10 cellular contexts compared by ENCODE assay signal in the genomic region with DNA sequence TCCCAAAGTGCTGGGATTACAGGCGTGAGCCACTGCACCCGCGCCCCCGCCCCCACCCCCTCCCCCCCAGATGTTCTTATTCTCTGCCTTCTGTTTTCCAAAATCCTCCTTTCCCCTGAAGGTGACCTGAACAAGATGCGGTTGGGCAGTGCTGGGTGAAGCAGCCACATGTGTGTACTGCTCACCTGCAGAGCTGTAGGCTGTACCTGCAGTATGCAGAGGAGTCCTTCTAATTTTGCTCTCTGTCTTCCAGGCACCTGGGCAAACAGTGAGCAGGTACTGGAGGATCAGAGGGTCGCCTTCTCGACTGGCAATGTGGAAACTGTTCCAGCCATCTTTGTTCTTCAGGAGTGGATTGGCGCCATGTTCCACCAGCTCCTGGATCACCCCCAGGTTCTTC. TPM values are rescaled to one million over a fixed set of nuclear protein-coding genes. Genes with fewer than 3 reads are reported as not detected.
DNase-seq lines count a peak whose midpoint lies in the region; ATAC-seq and TF ChIP-seq lines count a peak whose summit lies in the region.
"Had no signal": no experiment of that assay in that cellular context is flagged by ENCODE, and none has a peak within 500 bp of the region (broad histone marks: within the 10 kb centered on the region; RNA-seq: fewer than 3 reads in every experiment).

No MANE protein-coding gene starts in this region.

- no peak for TF ChIP-seq CTCF in AG04450 (IDR thresholded peaks at IDR 0.05; ENCODE audit: low read depth, low read length)
- TF ChIP-seq CTCF in activated B cell treated with CpG ODN at 0.5 μM for 24 hours (IDR thresholded peaks at IDR 0.05): no peak
- no peak for TF ChIP-seq CTCF in RWPE1 (conservative IDR thresholded peaks at IDR 0.05; ENCODE audit: low read depth)

- POLR2A ChIA-PET in AG04450 (lab: Yijun Ruan, JAX) (interaction anchor here (1.0 kb wide), 1 partner anchor 73 kb away, joined by 3 read pairs; no protein-coding TSS in a partner anchor), activated B cell treated with CpG ODN at 0.5 μM for 24 hours (lab: Charles Lee) (interaction anchor here (0.6 to 7.1 kb wide), 5 partner anchors 14 to 231 kb away, joined by 4 to 173 read pairs (median 7); a partner anchor contains a TSS), RWPE1 (lab: Yijun Ruan, JAX; ENCODE audit: low non-redundant PET) (no interaction called here)
- POLR2A ChIA-PET in CD8-positive, alpha-beta memory T cell (lab: Charles Lee): no interaction called here

- H3K36me3 ChIP-seq in CD8-positive, alpha-beta memory T cell (ENCODE audit: insufficient read depth, low read length): peaks cover 4% of the 10 kb centered on the region
- peaks cover 9 to 10% of the 10 kb centered on the region in 2 donors for H3K36me3 ChIP-seq in muscle layer of duodenum (ENCODE audit: control insufficient read depth in 1 of 2, insufficient read depth in 2 of 2, low read length in 2 of 2)

- ATAC-seq in activated B cell treated with CpG ODN at 0.5 μM for 24 hours (ENCODE audit: low read depth) (no peak), left lobe of liver (no peak)

- peaks cover 33% of the 10 kb centered on the region for H3K4me1 ChIP-seq in CD8-positive, alpha-beta memory T cell (ENCODE audit: insufficient read depth, low read length)
- H3K4me1 ChIP-seq in muscle layer of duodenum (ENCODE audit: control insufficient read depth in 1 of 2, insufficient read depth in 2 of 2, low read length in 2 of 2): peaks cover 14 to 36% of the 10 kb centered on the region in 2 donors

- H3K9me3 Mint-ChIP-seq in CD8-positive, alpha-beta memory T cell: no peaks in the 10 kb centered on the region
- H3K9me3 Mint-ChIP-seq in activated B cell treated with CpG ODN at 0.5 μM for 24 hours: no peaks in the 10 kb centered on the region

- CTCF ChIA-PET in AG04450 (lab: Charles Lee) (interaction anchor here (3.0 kb wide), 1 partner anchor 15 kb away, joined by 16 read pairs; no protein-coding TSS in a partner anchor), activated B cell treated with CpG ODN at 0.5 μM for 24 hours (lab: Charles Lee) (interaction anchor here (1.6 kb wide), 1 partner anchor 74 kb away, joined by 3 read pairs; no protein-coding TSS in a partner anchor), RWPE1 (lab: Yijun Ruan, JAX) (interaction anchor here (0.6 kb wide), 1 partner anchor 449 kb away, joined by 4 read pairs; no protein-coding TSS in a partner anchor)
- CTCF ChIA-PET in CD8-positive, alpha-beta memory T cell (lab: Charles Lee): interaction anchor here (1.1 kb wide), 1 partner anchor 13 kb away, joined by 3 read pairs; no protein-coding TSS in a partner anchor

- H3K9me3 ChIP-seq in AG04450 (ENCODE audit: control insufficient read depth, insufficient read depth, low read length) (no peaks in the 10 kb centered on the region), muscle layer of duodenum (ENCODE audit: control insufficient read depth in 1 of 2, low read length in 2 of 2) (no peaks in the 10 kb centered on the region)
- no peaks in the 10 kb centered on the region for H3K9me3 ChIP-seq in CD8-positive, alpha-beta memory T cell (ENCODE audit: low read length)

- no peak overlapping the region for H3K27ac Mint-ChIP-seq in CD8-positive, alpha-beta memory T cell
- no peak overlapping the region for H3K27ac Mint-ChIP-seq in activated B cell treated with CpG ODN at 0.5 μM for 24 hours

- H3K27ac ChIP-seq in AG04450 (ENCODE audit: low read depth, low read length) (no peak overlapping the region), muscle layer of duodenum (ENCODE audit: low read length) (no peak overlapping the region), RWPE1 (no peak overlapping the region)
- no peak overlapping the region for H3K27ac ChIP-seq in CD8-positive, alpha-beta memory T cell (ENCODE audit: low read depth, low read length)

- H3K27me3 ChIP-seq in AG04450 (ENCODE audit: control insufficient read depth, insufficient read depth, low read length) (no peaks in the 10 kb centered on the region), muscle layer of duodenum (ENCODE audit: low read depth, low read length) (no peaks in the 10 kb centered on the region)
- H3K27me3 ChIP-seq in CD8-positive, alpha-beta memory T cell (ENCODE audit: insufficient read depth, low read length, poor library complexity, severe bottlenecking): no peaks in the 10 kb centered on the region

- intact Hi-C loops in activated B cell treated with CpG ODN at 0.5 μM for 24 hours (cut with micrococcal nuclease): loop anchor here (2.0 kb wide), 1 partner anchor 35 kb away; no protein-coding TSS in a partner anchor

- H3K4me3 ChIP-seq in AG04450 (ENCODE audit: low read depth, low read length) (peak overlapping the region; percentile 13; the same call in 1 of the 2 replicates), muscle layer of duodenum (ENCODE audit: low read depth in 1 of 2, low read length in 2 of 2) (peak overlapping the region; percentile 75 to 87)
- H3K4me3 ChIP-seq in CD8-positive, alpha-beta memory T cell (ENCODE audit: low read length): no peak overlapping the region

- peaks cover 10 to 36% (median 17%) of the 10 kb centered on the region in 3 donors for H3K36me3 Mint-ChIP-seq in CD8-positive, alpha-beta memory T cell
- peaks cover 42% of the 10 kb centered on the region for H3K36me3 Mint-ChIP-seq in activated B cell treated with CpG ODN at 0.5 μM for 24 hours (ENCODE audit: low read depth)

- no peaks in the 10 kb centered on the region for H3K27me3 Mint-ChIP-seq in CD8-positive, alpha-beta memory T cell
- H3K27me3 Mint-ChIP-seq in activated B cell treated with CpG ODN at 0.5 μM for 24 hours: no peaks in the 10 kb centered on the region

- DNase-seq in AG04450 (ENCODE audit: low read depth, low spot score) (no peak), activated B cell treated with CpG ODN at 0.5 μM for 24 hours (no peak), RWPE1 (ENCODE audit: low spot score) (no peak), NCI-H748 (lab: John Stamatoyannopoulos, UW; ENCODE audit: unreplicated experiment) (no peak), amygdala (lab: John Stamatoyannopoulos, UW) (no peak), left lobe of liver (ENCODE audit: low spot score) (no peak)
- DNase-seq in CD8-positive, alpha-beta memory T cell: no peak
- DNase-seq: activated CD4-positive, alpha-beta T cell treated with anti-CD3 and anti-CD28 coated beads, Interleukin-2, amount 50 U/mL, for 1 hour; COR-L47 had no signal

- peak overlapping the region in 6 of 7 donors; percentile 83 to 97 (median 90) for H3K4me3 Mint-ChIP-seq in CD8-positive, alpha-beta memory T cell
- H3K4me3 Mint-ChIP-seq in activated B cell treated with CpG ODN at 0.5 μM for 24 hours: peak overlapping the region; percentile 87

- H3K4me1 Mint-ChIP-seq in CD8-positive, alpha-beta memory T cell: peaks cover 33 to 41% (median 37%) of the 10 kb centered on the region in 3 donors
- peaks cover 49% of the 10 kb centered on the region for H3K4me1 Mint-ChIP-seq in activated B cell treated with CpG ODN at 0.5 μM for 24 hours

RNA-seq across cellular contexts. Expression of a gene that starts 2.1 kb away (rescaled TPM):
- polyA plus RNA-seq in AG04450 (2011; rRNA removed): 5.9 and 6.7 TPM in 2 replicates
- 13.3 and 24.0 TPM in 2 replicates for polyA minus RNA-seq in AG04450 (2011; rRNA and poly(A)+ RNA removed)
- total RNA-seq in CD8-positive, alpha-beta memory T cell: 1 to 10 TPM; 7.2 to 8.5 TPM
- polyA plus RNA-seq in CD8-positive, alpha-beta memory T cell: 3.2 TPM
- total RNA-seq in activated B cell treated with CpG ODN at 0.5 μM for 24 hours: 9.2 and 11.1 TPM in 2 replicates
- 6.6 TPM for total RNA-seq in left lobe of liver

RNA-seq across cellular contexts. Expression of a gene that starts 2.4 kb away (rescaled TPM):
- 65.2 and 77.5 TPM in 2 replicates for polyA plus RNA-seq in AG04450 (2011; rRNA removed)
- 136 and 167 TPM in 2 replicates for polyA minus RNA-seq in AG04450 (2011; rRNA and poly(A)+ RNA removed)
- total RNA-seq in CD8-positive, alpha-beta memory T cell: 10 to 100 TPM; 58.7 to 59.3 TPM
- 82.2 TPM for polyA plus RNA-seq in CD8-positive, alpha-beta memory T cell
- total RNA-seq in activated B cell treated with CpG ODN at 0.5 μM for 24 hours (65.5 and 68.7 TPM in 2 replicates), left lobe of liver (41.7 TPM)

Comparison
In these comparisons a context has a peak if more than half of its experiments do, and no peak if none do; other contexts are left out.
1. POLR2A ChIA-PET loops: an anchor here in AG04450 (1.0 kb wide) and activated B cell treated with CpG ODN at 0.5 μM for 24 hours (0.6 to 7.1 kb wide); none called in CD8-positive, alpha-beta memory T cell and RWPE1.